8 cellular contexts compared by ENCODE assay signal in genomic region chr14:74793506-74794155, GRCh38. TPM values are rescaled to one million over a fixed set of nuclear protein-coding genes. Genes with fewer than 3 reads are reported as not detected.
A peak's percentile ranks its signal among the peaks of the same experiment; 100 is the strongest.
DNase-seq lines count a peak whose midpoint lies in the region; ATAC-seq and TF ChIP-seq lines count a peak whose summit lies in the region.

No MANE protein-coding gene starts in this region.

- CTCF ChIA-PET in PC-9 (lab: Charles Lee): interaction anchor here (0.6 kb wide), 1 partner anchor 299 kb away, joined by 5 read pairs; no protein-coding TSS in a partner anchor

- no TSS peak for BruUV-seq in PC-9 (replicated peaks; lab: Mats Ljungman, UMichigan)

- TF ChIP-seq CTCF in GM12872 (IDR thresholded peaks at IDR 0.05; ENCODE audit: insufficient read depth, low read depth, low read length) (peak; percentile 29; the same call in 1 of the 3 replicates), PC-9 (conservative IDR thresholded peaks at IDR 0.05) (peak; percentile 58; the same call in 1 of the 2 replicates)

- no peaks in the 10 kb centered on the region for H3K9me3 Mint-ChIP-seq in effector memory CD8-positive, alpha-beta T cell
- H3K9me3 Mint-ChIP-seq in stimulated activated effector memory CD8-positive, alpha-beta T cell treated with anti-CD3 and anti-CD28 coated beads, Interleukin-12 subunit alpha, Interleukin-12 subunit beta, amount 100 ng/mL, for 72 hours: no peaks in the 10 kb centered on the region

- no peak overlapping the region for H3K4me3 ChIP-seq in PC-9

- no peaks in the 10 kb centered on the region for H3K27me3 ChIP-seq in PC-9 (ENCODE audit: insufficient read depth, low read depth)

- POLR2A ChIA-PET in PC-9 (lab: Charles Lee; ENCODE audit: unreplicated experiment): no interaction called here

- intact Hi-C loops in PC-9 (cut with micrococcal nuclease; ENCODE audit: unreplicated experiment): loop anchor here (1.0 kb wide), 1 partner anchor 184 kb away; no protein-coding TSS in a partner anchor

- H3K9me3 ChIP-seq in PC-9 (ENCODE audit: insufficient read depth, low read depth): no peaks in the 10 kb centered on the region

- no peaks in the 10 kb centered on the region for H3K9me2 ChIP-seq in PC-9 (ENCODE audit: insufficient read depth)

- peaks cover 32% of the 10 kb centered on the region in 2 donors for H3K4me1 Mint-ChIP-seq in effector memory CD8-positive, alpha-beta T cell (ENCODE audit: low read depth in 2 of 2)
- peaks cover 43% of the 10 kb centered on the region for H3K4me1 Mint-ChIP-seq in stimulated activated effector memory CD8-positive, alpha-beta T cell treated with anti-CD3 and anti-CD28 coated beads, Interleukin-12 subunit alpha, Interleukin-12 subunit beta, amount 100 ng/mL, for 72 hours

- no peaks in the 10 kb centered on the region for H3K27me3 Mint-ChIP-seq in effector memory CD8-positive, alpha-beta T cell

- ATAC-seq in effector memory CD8-positive, alpha-beta T cell (replicated peaks): no peak
- no peak for ATAC-seq in stimulated activated effector memory CD8-positive, alpha-beta T cell treated with anti-CD3 and anti-CD28 coated beads, Interleukin-12 subunit alpha, Interleukin-12 subunit beta, amount 100 ng/mL, for 72 hours

- no peak overlapping the region for H3K4me2 ChIP-seq in PC-9

- H3K4me1 ChIP-seq in PC-9 (replicated peaks; ENCODE audit: insufficient read depth): no peaks in the 10 kb centered on the region

- H3K27ac ChIP-seq in PC-9: no peak overlapping the region
- no peak overlapping the region for H3K27ac ChIP-seq in substantia nigra (ENCODE audit: low read depth, low read length, poor library complexity, severe bottlenecking)

- H3K79me2 ChIP-seq in PC-9 (ENCODE audit: low read depth): peaks cover 74% of the 10 kb centered on the region

- H3K4me3 Mint-ChIP-seq in effector memory CD8-positive, alpha-beta T cell: peak overlapping the region; percentile 53 to 64
- H3K4me3 Mint-ChIP-seq in stimulated activated effector memory CD8-positive, alpha-beta T cell treated with anti-CD3 and anti-CD28 coated beads, Interleukin-12 subunit alpha, Interleukin-12 subunit beta, amount 100 ng/mL, for 72 hours: peak overlapping the region; percentile 41

- DNase-seq in PC-9 (no peak), DMS79 (lab: John Stamatoyannopoulos, UW) (no peak), HPDE6-E6E7 (ENCODE audit: extremely low spot score) (no peak), retina (no peak), substantia nigra (lab: John Stamatoyannopoulos, UW) (no peak)
- no peak for DNase-seq in effector memory CD8-positive, alpha-beta T cell
- DNase-seq in stimulated activated effector memory CD8-positive, alpha-beta T cell treated with anti-CD3 and anti-CD28 coated beads, Interleukin-12 subunit alpha, Interleukin-12 subunit beta, amount 100 ng/mL, for 72 hours (ENCODE audit: low spot score in 2 of 2): no peak

- H4K20me1 ChIP-seq in PC-9 (ENCODE audit: insufficient read depth): peaks cover 49% of the 10 kb centered on the region

- H3F3A ChIP-seq in PC-9 (ENCODE audit: insufficient read depth, low read depth): 0 out of 2 replicates have a peak, but pooled peaks cover 9% of the 10 kb centered on the region

- H3K36me3 Mint-ChIP-seq in effector memory CD8-positive, alpha-beta T cell (ENCODE audit: insufficient read depth): peaks cover 14% of the 10 kb centered on the region
- H3K36me3 Mint-ChIP-seq in stimulated activated effector memory CD8-positive, alpha-beta T cell treated with anti-CD3 and anti-CD28 coated beads, Interleukin-12 subunit alpha, Interleukin-12 subunit beta, amount 100 ng/mL, for 72 hours: peaks cover 50% of the 10 kb centered on the region

- H3K27ac Mint-ChIP-seq in effector memory CD8-positive, alpha-beta T cell: peak overlapping the region; percentile 65 to 76
- H3K27ac Mint-ChIP-seq in stimulated activated effector memory CD8-positive, alpha-beta T cell treated with anti-CD3 and anti-CD28 coated beads, Interleukin-12 subunit alpha, Interleukin-12 subunit beta, amount 100 ng/mL, for 72 hours: peak overlapping the region; percentile 74

- peaks cover 29% of the 10 kb centered on the region for H3K36me3 ChIP-seq in PC-9 (ENCODE audit: low read depth)

- H2AFZ ChIP-seq in PC-9: no peak overlapping the region

RNA-seq across cellular contexts. Expression of gene YLPM1, which starts 30.5 kb away (rescaled TPM):
- 146 and 170 TPM in 2 replicates for total RNA-seq in PC-9 (2021)
